In the genomic region with DNA sequence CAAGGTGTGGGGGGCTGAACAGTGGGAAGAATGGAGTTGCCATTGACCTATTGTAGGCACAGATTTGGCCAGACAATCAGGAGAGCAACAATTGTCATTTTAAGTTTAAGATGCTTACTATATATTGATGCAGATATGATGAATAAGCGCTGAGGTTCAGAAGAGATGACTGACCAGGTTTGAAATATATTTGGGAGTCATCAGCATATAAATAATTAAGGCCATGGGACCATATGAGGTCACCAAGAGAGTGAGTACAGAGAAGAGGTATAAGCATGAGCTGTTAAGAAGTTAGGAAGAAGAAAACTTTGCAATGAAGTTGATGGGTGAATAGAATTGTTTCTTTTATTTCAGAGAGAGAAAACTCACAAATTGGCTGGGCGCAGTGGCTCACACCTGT, we compare ENCODE assay signal across 22 cellular contexts. TPM values are rescaled to one million over a fixed set of nuclear protein-coding genes. Genes with fewer than 3 reads are reported as not detected.
A peak's percentile ranks its signal among the peaks of the same experiment; 100 is the strongest.
DNase-seq lines count a peak whose midpoint lies in the region; ATAC-seq, FAIRE-seq and TF ChIP-seq lines count a peak whose summit lies in the region.
"Had no signal": no experiment of that assay in that cellular context is flagged by ENCODE, and none has a peak within 500 bp of the region (broad histone marks: within the 10 kb centered on the region; RNA-seq: fewer than 3 reads in every experiment).

No MANE protein-coding gene starts in this region.

- no peak overlapping the region for H3K4me3 Mint-ChIP-seq in Caco-2 (ENCODE audit: unreplicated experiment)
- H3K4me3 Mint-ChIP-seq in chondrocyte (ENCODE audit: unreplicated experiment): no peak overlapping the region
- H3K4me3 Mint-ChIP-seq: B cell, GM23338 had no signal

- H3K27me3 ChIP-seq in Caco-2 (replicated peaks; ENCODE audit: control insufficient read depth, insufficient read depth, low read length) (no peaks in the 10 kb centered on the region), PC-9 (ENCODE audit: insufficient read depth, low read depth) (no peaks in the 10 kb centered on the region), BE2C (no peaks in the 10 kb centered on the region), trophoblast cell (ENCODE audit: insufficient read depth, low read length) (no peaks in the 10 kb centered on the region)

- no peak overlapping the region for H3K9ac ChIP-seq in trophoblast cell (ENCODE audit: low read length)

- ATAC-seq in HG03280 (IDR thresholded peaks at IDR 0.05; ENCODE audit: unreplicated experiment): no peak
- ATAC-seq: GM23338, HCT116 had no signal

- TF ChIP-seq CTCF in Caco-2 (IDR thresholded peaks at IDR 0.05; ENCODE audit: insufficient read depth in 1 of 2, low read depth in 1 of 2, low read length in 1 of 2, severe bottlenecking in 1 of 2, unreplicated experiment in 1 of 2) (no peak), PC-9 (conservative IDR thresholded peaks at IDR 0.05) (no peak), chondrocyte (IDR thresholded peaks at IDR 0.05) (no peak), BE2C (IDR thresholded peaks at IDR 0.05; ENCODE audit: low read depth, low read length) (no peak)

- H3K4me1 ChIP-seq in Caco-2: peaks cover 21% of the 10 kb centered on the region
- H3K4me1 ChIP-seq in PC-9 (replicated peaks; ENCODE audit: insufficient read depth): peaks cover 54% of the 10 kb centered on the region
- H3K4me1 ChIP-seq in BE2C: peaks cover 4% of the 10 kb centered on the region; the same call in 1 of the 2 replicates
- peaks cover 2% of the 10 kb centered on the region in 2 experiments for H3K4me1 ChIP-seq in trophoblast cell (ENCODE audit: control insufficient read depth in 1 of 2, insufficient read depth in 2 of 2, low read length in 2 of 2)

- H3K4me3 ChIP-seq in Caco-2 (ENCODE audit: low read depth, low read length): no peak overlapping the region
- no peak overlapping the region for H3K4me3 ChIP-seq in PC-9
- H3K4me3 ChIP-seq in BE2C (ENCODE audit: low read depth, low read length): no peak overlapping the region
- H3K4me3 ChIP-seq in trophoblast cell (ENCODE audit: low read depth, low read length): no peak overlapping the region
- H3K4me3 ChIP-seq: GM23338 had no signal

- peaks cover 11% of the 10 kb centered on the region for H3K79me1 ChIP-seq in trophoblast cell (ENCODE audit: low read length)

- H3K9me3 Mint-ChIP-seq in Caco-2 (ENCODE audit: unreplicated experiment) (no peaks in the 10 kb centered on the region), chondrocyte (ENCODE audit: low read depth) (no peaks in the 10 kb centered on the region)
- H3K9me3 Mint-ChIP-seq: GM23338 had no signal

- H2AFZ ChIP-seq in PC-9: no peak overlapping the region
- no peak overlapping the region for H2AFZ ChIP-seq in trophoblast cell (ENCODE audit: insufficient read depth, low read length, poor library complexity)
- H2AFZ ChIP-seq: GM23338 had no signal

- no peak overlapping the region for H2AK5ac ChIP-seq in trophoblast cell (ENCODE audit: low read length)

- H4K20me1 ChIP-seq in PC-9 (ENCODE audit: insufficient read depth): no peaks in the 10 kb centered on the region

- H3K4me1 Mint-ChIP-seq in Caco-2 (ENCODE audit: low read depth, unreplicated experiment): no peaks in the 10 kb centered on the region
- peaks cover 30% of the 10 kb centered on the region for H3K4me1 Mint-ChIP-seq in chondrocyte (ENCODE audit: low read depth)

- CTCF ChIA-PET in Caco-2 (lab: Charles Lee): no interaction called here
- CTCF ChIA-PET in PC-9 (lab: Charles Lee): no interaction called here

- no peak overlapping the region for H3K18ac ChIP-seq in trophoblast cell (ENCODE audit: low read length)

- H4K8ac ChIP-seq in trophoblast cell (ENCODE audit: low read depth, low read length): no peak overlapping the region

- intact Hi-C loops in Caco-2 (cut with micrococcal nuclease; ENCODE audit: unreplicated experiment): no loop called here
- intact Hi-C loops in PC-9 (cut with micrococcal nuclease; ENCODE audit: unreplicated experiment): loop anchor here (5.0 to 10.0 kb wide), 2 partner anchors 48 to 746 kb away; no protein-coding TSS in a partner anchor

- H3K36me3 ChIP-seq in Caco-2 (ENCODE audit: control insufficient read depth, insufficient read depth, low read length) (no peaks in the 10 kb centered on the region), PC-9 (ENCODE audit: low read depth) (no peaks in the 10 kb centered on the region), BE2C (no peaks in the 10 kb centered on the region), trophoblast cell (ENCODE audit: control insufficient read depth in 1 of 2, insufficient read depth in 2 of 2, low read length in 2 of 2) (no peaks in the 10 kb centered on the region)

- WGBS in trophoblast cell (ENCODE audit: extremely low coverage, insufficient coverage, insufficient read length): no CpG with 5 or more reads among the region's 2 CpGs

- H2BK12ac ChIP-seq in trophoblast cell (ENCODE audit: low read length): no peak overlapping the region

- BruUV-seq in Caco-2 (replicated peaks; lab: Mats Ljungman, UMichigan): no TSS peak
- no TSS peak for BruUV-seq in PC-9 (replicated peaks; lab: Mats Ljungman, UMichigan)

- no peak overlapping the region for H4K91ac ChIP-seq in trophoblast cell (ENCODE audit: low read depth, low read length)

- no peak overlapping the region for H2BK5ac ChIP-seq in trophoblast cell (ENCODE audit: low read depth, low read length, poor library complexity)

- H2BK120ac ChIP-seq in trophoblast cell (ENCODE audit: insufficient read depth, low read length, poor library complexity): no peak overlapping the region

- no peak overlapping the region for H3K14ac ChIP-seq in trophoblast cell (ENCODE audit: low read length)

- no peak overlapping the region for H3K4me2 ChIP-seq in PC-9
- no peak overlapping the region for H3K4me2 ChIP-seq in trophoblast cell (ENCODE audit: low read length)
- H3K4me2 ChIP-seq: GM23338 had no signal

- H3K79me2 ChIP-seq in PC-9 (ENCODE audit: low read depth): peaks cover 3% of the 10 kb centered on the region
- H3K79me2 ChIP-seq in trophoblast cell (ENCODE audit: control insufficient read depth, insufficient read depth, low read length, poor library complexity): peaks cover 4% of the 10 kb centered on the region

- H3K27ac Mint-ChIP-seq in Caco-2 (ENCODE audit: unreplicated experiment): peak overlapping the region; percentile 29
- H3K27ac Mint-ChIP-seq in chondrocyte (ENCODE audit: unreplicated experiment): peak overlapping the region; percentile 19
- H3K27ac Mint-ChIP-seq: B cell, GM23338 had no signal

- TF ChIP-seq POLR2A in H54 (IDR thresholded peaks at IDR 0.05; ENCODE audit: low read depth, low read length): no peak

- peaks cover 16% of the 10 kb centered on the region for H3K36me3 Mint-ChIP-seq in Caco-2 (ENCODE audit: insufficient read depth, unreplicated experiment)
- no peaks in the 10 kb centered on the region for H3K36me3 Mint-ChIP-seq in chondrocyte (ENCODE audit: low read depth)

- H3K27me3 Mint-ChIP-seq in Caco-2 (ENCODE audit: insufficient read depth, unreplicated experiment) (no peaks in the 10 kb centered on the region), chondrocyte (ENCODE audit: low read depth) (no peaks in the 10 kb centered on the region)

- POLR2A ChIA-PET in Caco-2 (lab: Charles Lee): no interaction called here
- POLR2A ChIA-PET in PC-9 (lab: Charles Lee; ENCODE audit: unreplicated experiment): no interaction called here

- H3K4ac ChIP-seq in trophoblast cell (ENCODE audit: low read depth, low read length): no peak overlapping the region

- H3K9me3 ChIP-seq in Caco-2 (no peaks in the 10 kb centered on the region), PC-9 (ENCODE audit: insufficient read depth, low read depth) (no peaks in the 10 kb centered on the region), BE2C (no peaks in the 10 kb centered on the region), trophoblast cell (ENCODE audit: insufficient read depth, low read depth, low read length) (no peaks in the 10 kb centered on the region)

- no peak overlapping the region for H3K23ac ChIP-seq in trophoblast cell (ENCODE audit: low read length)

- no peaks in the 10 kb centered on the region for H3K9me2 ChIP-seq in PC-9 (ENCODE audit: insufficient read depth)

- peaks cover 36% of the 10 kb centered on the region for H3F3A ChIP-seq in PC-9 (ENCODE audit: insufficient read depth, low read depth)

- peak; percentile 23 for FAIRE-seq in H54 (lab: Jason Lieb, UNC)
- FAIRE-seq: A204.1, GM12891, RCC 7860 had no signal

- no peak overlapping the region for H4K12ac ChIP-seq in trophoblast cell (ENCODE audit: low read depth, low read length)

- H3K27ac ChIP-seq in PC-9: 0 out of 2 replicates have a peak overlapping the region, but pooled peaks have one; percentile 99
- H3K27ac ChIP-seq in trophoblast cell (ENCODE audit: low read depth, low read length): no peak overlapping the region

- DNase-seq in Caco-2: no peak
- no peak for DNase-seq in H54 (ENCODE audit: insufficient read length, low spot score)
- DNase-seq in PC-9: no peak
- DNase-seq in chondrocyte (ENCODE audit: low spot score): no peak
- DNase-seq in BE2C: no peak
- DNase-seq in D341Med (ENCODE audit: low spot score): no peak
- no peak for DNase-seq in trophoblast cell
- DNase-seq: DMS79 treated with DMSO at 0.1 percent for 48 hours, NCI-H1092 treated with DMSO at 0.1 percent for 48 hours, NCI-H1436 treated with DMSO at 0.1 percent for 48 hours, NCI-H2029, NCI-H2227 treated with DMSO at 0.1 percent for 48 hours, NCI-H510A treated with DMSO at 0.1 percent for 48 hours, NCI-H748 treated with DMSO at 0.1 percent for 48 hours, SHP77 had no signal

RNA-seq across cellular contexts. Expression of gene GADD45A, which starts 4.5 kb away (rescaled TPM):
- total RNA-seq in Caco-2 (2022): 58.6 and 59.0 TPM in 2 replicates
- total RNA-seq in PC-9 (2021): 63.6 and 112 TPM in 2 replicates
- total RNA-seq in chondrocyte: 49.1 to 92.3 TPM (median 89.4 TPM) in 3 replicates
- 64.4 TPM for polyA plus RNA-seq in BE2C (2012; ENCODE audit: insufficient read depth, insufficient read length, low read depth)
- polyA plus RNA-seq in trophoblast cell (2013): 81.0 and 84.6 TPM in 2 replicates
